ENCODE assay signal across 8 cellular contexts in genomic region chr6:127514396-127515227, GRCh38. TPM values are rescaled to one million over a fixed set of nuclear protein-coding genes. Genes with fewer than 3 reads are reported as not detected.
DNase-seq lines count a peak whose midpoint lies in the region; ATAC-seq and TF ChIP-seq lines count a peak whose summit lies in the region.

No MANE protein-coding gene starts in this region.

- no peaks in the 10 kb centered on the region; a peak in 1 of 5 replicates for H3K9me3 Mint-ChIP-seq in H9
- peaks cover 0 to 2% of the 10 kb centered on the region in 2 donors for H3K9me3 Mint-ChIP-seq in stimulated activated naive B cell treated with anti-CD40 and anti-IgM and Interleukin-4, amounts not matched to agents 10 μg/mL and 1 μg/mL and 100 μg/mL, for 72 hours

- no CpG with 5 or more reads among the region's 40 CpGs for WGBS in H9 (ENCODE audit: extremely low coverage, insufficient read length, low lambda C conversion rate)
- whole genome bisulfite sequencing in mesendoderm (ENCODE audit: extremely low coverage, insufficient coverage, low lambda C conversion rate) = no CpG with 5 or more reads among the region's 40 CpGs

- H2BK120ac ChIP-seq in H9 (ENCODE audit: low read depth, low read length, poor library complexity, severe bottlenecking) (no peak overlapping the region), mesendoderm (ENCODE audit: low read depth, low read length) (no peak overlapping the region)

- DNase-seq in H9 (peak; percentile 74), ecto neural progenitor cell (ENCODE audit: low spot score) (peak; percentile 78), mesendoderm (peak; percentile 80), NCI-H226 (no peak)
- DNase-seq in activated CD4-positive, alpha-beta T cell treated with anti-CD3 and anti-CD28 coated beads for 4 hours = peak; percentile 24 to 33
- no peak for DNase-seq in stimulated activated naive B cell treated with anti-CD40 and anti-IgM and Interleukin-4, amounts not matched to agents 10 μg/mL and 1 μg/mL and 100 μg/mL, for 72 hours

- peak overlapping the region; percentile 51 for H3K4me3 ChIP-seq in mesendoderm (ENCODE audit: low read length)

- peak overlapping the region in 1 of 3 experiments; percentile 22; a peak in 1 of 7 replicates for H3K27ac Mint-ChIP-seq in H9
- no peak overlapping the region for H3K27ac Mint-ChIP-seq in stimulated activated naive B cell treated with anti-CD40 and anti-IgM and Interleukin-4, amounts not matched to agents 10 μg/mL and 1 μg/mL and 100 μg/mL, for 72 hours

- no peak overlapping the region for H2BK20ac ChIP-seq in H9 (ENCODE audit: low read depth, low read length, poor library complexity, severe bottlenecking)

- H3K4ac ChIP-seq in H9 (ENCODE audit: low read depth, low read length) = no peak overlapping the region
- H3K4ac ChIP-seq in mesendoderm (ENCODE audit: low read depth, low read length) = no peak overlapping the region

- H3K27ac ChIP-seq in H9 (ENCODE audit: insufficient read length, low read depth, low read length) (no peak overlapping the region), mesendoderm (ENCODE audit: low read depth, low read length) (no peak overlapping the region)

- peaks cover 37% of the 10 kb centered on the region for H3K27me3 Mint-ChIP-seq in H9 (ENCODE audit: low read depth)
- H3K27me3 Mint-ChIP-seq in stimulated activated naive B cell treated with anti-CD40 and anti-IgM and Interleukin-4, amounts not matched to agents 10 μg/mL and 1 μg/mL and 100 μg/mL, for 72 hours = peaks cover 37 to 57% of the 10 kb centered on the region in 2 donors

- peaks cover 34% of the 10 kb centered on the region for H3K23me2 ChIP-seq in H9 (ENCODE audit: insufficient read length, low read depth, low read length, poor library complexity, severe bottlenecking)

- H3K79me2 ChIP-seq in H9 (ENCODE audit: insufficient read depth, low read length) (no peaks in the 10 kb centered on the region), mesendoderm (ENCODE audit: control insufficient read depth, insufficient read depth, low read length) (peaks cover 3% of the 10 kb centered on the region)

- H2AK5ac ChIP-seq in H9 (ENCODE audit: insufficient read length, low read length) (no peak overlapping the region), mesendoderm (ENCODE audit: low read length) (no peak overlapping the region)

- no peaks in the 10 kb centered on the region for H3K27me3 ChIP-seq in H9 (ENCODE audit: insufficient read depth, low read length)
- no peaks in the 10 kb centered on the region for H3K27me3 ChIP-seq in mesendoderm (ENCODE audit: insufficient read depth, low read length, poor library complexity)

- no peak overlapping the region for H2BK12ac ChIP-seq in H9 (ENCODE audit: insufficient read length, low read depth, low read length)

- no peak for ATAC-seq in stimulated activated naive B cell treated with anti-CD40 and anti-IgM and Interleukin-4, amounts not matched to agents 10 μg/mL and 1 μg/mL and 100 μg/mL, for 72 hours (replicated peaks)
- no peak for ATAC-seq in GM21529 (IDR thresholded peaks at IDR 0.05; ENCODE audit: unreplicated experiment)
- ATAC-seq in HG03108 (IDR thresholded peaks at IDR 0.05; ENCODE audit: unreplicated experiment) = no peak

- H4K8ac ChIP-seq in H9 (replicated peaks; ENCODE audit: insufficient read length, low read depth, low read length) (no peak overlapping the region), mesendoderm (ENCODE audit: low read depth, low read length) (no peak overlapping the region)

- H3K9ac ChIP-seq in H9 (ENCODE audit: extremely low read depth, insufficient read length, low read length) (peak overlapping the region; percentile 17), mesendoderm (ENCODE audit: low read length) (peak overlapping the region; percentile 66)

- no peak for TF ChIP-seq CTCF in H9 (conservative IDR thresholded peaks at IDR 0.05)

- H3K9me3 ChIP-seq in H9 (ENCODE audit: control insufficient read depth, low read depth, low read length) = no peaks in the 10 kb centered on the region

- H3K56ac ChIP-seq in H9 (ENCODE audit: insufficient read length, low read depth, low read length) (no peak overlapping the region), mesendoderm (ENCODE audit: low read length) (peak overlapping the region; percentile 68)

- H4K91ac ChIP-seq in H9 (ENCODE audit: insufficient read length, low read depth, low read length) = no peak overlapping the region

- peaks cover 29 to 30% of the 10 kb centered on the region in 2 experiments for H3K4me1 Mint-ChIP-seq in H9
- peaks cover 22 to 36% of the 10 kb centered on the region in 2 donors for H3K4me1 Mint-ChIP-seq in stimulated activated naive B cell treated with anti-CD40 and anti-IgM and Interleukin-4, amounts not matched to agents 10 μg/mL and 1 μg/mL and 100 μg/mL, for 72 hours

- no peak overlapping the region for H3T11ph ChIP-seq in H9 (ENCODE audit: low read length)

- H3K36me3 ChIP-seq in mesendoderm (ENCODE audit: control insufficient read depth, insufficient read depth, low read length) = no peaks in the 10 kb centered on the region

- H3K4me2 ChIP-seq in H9 (ENCODE audit: insufficient read depth, insufficient read length, low read length) (peak overlapping the region; percentile 94), mesendoderm (ENCODE audit: low read length) (peak overlapping the region; percentile 97)

- H3K23ac ChIP-seq in H9 (ENCODE audit: insufficient read length, low read depth, low read length) (no peak overlapping the region), mesendoderm (ENCODE audit: low read length) (no peak overlapping the region)

- H3K18ac ChIP-seq in H9 (ENCODE audit: insufficient read length, low read depth, low read length) (no peak overlapping the region), mesendoderm (ENCODE audit: low read length) (no peak overlapping the region)

- no peaks in the 10 kb centered on the region for H3K4me1 ChIP-seq in H9 (ENCODE audit: insufficient read depth, low read length)
- peaks cover 2% of the 10 kb centered on the region for H3K4me1 ChIP-seq in mesendoderm (ENCODE audit: control insufficient read depth, low read depth, low read length)

- H3K14ac ChIP-seq in H9 (ENCODE audit: insufficient read depth, low read length) = no peak overlapping the region

- H3K79me1 ChIP-seq in H9 (ENCODE audit: insufficient read depth, low read depth, low read length, poor library complexity, severe bottlenecking) (peaks cover 2% of the 10 kb centered on the region), mesendoderm (ENCODE audit: low read length) (no peaks in the 10 kb centered on the region)

- H2AFZ ChIP-seq in H9 (ENCODE audit: low read length) = no peak overlapping the region

- peak overlapping the region; percentile 74 to 86 for H3K4me3 Mint-ChIP-seq in H9
- H3K4me3 Mint-ChIP-seq in stimulated activated naive B cell treated with anti-CD40 and anti-IgM and Interleukin-4, amounts not matched to agents 10 μg/mL and 1 μg/mL and 100 μg/mL, for 72 hours = peak overlapping the region; percentile 84 to 85

- H4K5ac ChIP-seq in H9 (ENCODE audit: insufficient read length, low read depth, low read length) (no peak overlapping the region), mesendoderm (ENCODE audit: low read length) (no peak overlapping the region)

- H2BK15ac ChIP-seq in H9 (ENCODE audit: low read depth, low read length) = no peak overlapping the region
- H2BK15ac ChIP-seq in mesendoderm (replicated peaks; ENCODE audit: low read depth) = no peak overlapping the region

- no peak overlapping the region for H2BK5ac ChIP-seq in H9 (ENCODE audit: insufficient read length, low read length)
- H2BK5ac ChIP-seq in mesendoderm (ENCODE audit: low read length) = no peak overlapping the region

- H4K20me1 ChIP-seq in H9 (ENCODE audit: control insufficient read depth, insufficient read depth, insufficient read length) = no peaks in the 10 kb centered on the region

- H3K36me3 Mint-ChIP-seq in H9 (ENCODE audit: insufficient read depth in 1 of 3, low read depth in 3 of 3) = peaks cover 9 to 40% (median 23%) of the 10 kb centered on the region in 3 experiments
- H3K36me3 Mint-ChIP-seq in stimulated activated naive B cell treated with anti-CD40 and anti-IgM and Interleukin-4, amounts not matched to agents 10 μg/mL and 1 μg/mL and 100 μg/mL, for 72 hours = peaks cover 0 to 2% of the 10 kb centered on the region in 2 donors

RNA-seq across cellular contexts. Expression of gene KIAA0408, which starts 55.4 kb away (rescaled TPM):
- 3.1 and 4.7 TPM in 2 replicates for total RNA-seq in H9 (2021)
- 4.3 TPM for polyA plus RNA-seq in mesendoderm (2013, experiment 1 of 2)
- polyA plus RNA-seq in mesendoderm (2013, experiment 2 of 2) = 5.0 TPM

Comparison
In these comparisons a context has a peak if more than half of its experiments do, and no peak if none do; other contexts are left out.
1. DNase-seq: peak in H9 (single experiment), activated CD4-positive, alpha-beta T cell treated with anti-CD3 and anti-CD28 coated beads for 4 hours (2 of 2), ecto neural progenitor cell (single experiment) and mesendoderm (single experiment); none in stimulated activated naive B cell treated with anti-CD40 and anti-IgM and Interleukin-4, amounts not matched to agents 10 μg/mL and 1 μg/mL and 100 μg/mL, for 72 hours (single experiment) and NCI-H226 (single experiment).